In the genomic region with DNA sequence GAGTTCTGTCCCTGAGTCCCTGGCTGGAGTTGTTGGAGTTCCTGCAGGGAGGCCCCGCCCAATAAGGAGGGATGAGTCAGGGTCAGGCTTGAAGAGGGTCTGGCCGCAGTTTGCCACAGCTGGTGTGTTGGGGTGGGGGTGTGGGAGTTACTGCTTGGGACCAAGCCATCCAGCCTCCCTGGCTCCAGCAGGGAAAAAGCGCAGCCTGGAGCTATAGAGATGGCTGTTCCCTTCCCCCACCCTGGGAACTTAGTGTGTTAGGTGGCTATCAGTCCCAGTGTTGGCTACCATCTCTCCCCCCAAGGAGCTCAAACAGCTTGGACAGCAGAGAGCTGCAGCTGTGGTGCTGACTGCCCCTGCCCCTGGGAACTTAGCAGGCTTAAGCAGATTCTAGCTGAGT, we compare ENCODE assay signal across 1 cellular context.
TF ChIP-seq lines count a peak whose summit lies in the region.

No MANE protein-coding gene starts in this region.

TF ChIP-seq in GM12878, 131 proteins besides CTCF, POLR2A, EP300 and RAD21 (continued from another document):
- TF ChIP-seq, protein P1, sequence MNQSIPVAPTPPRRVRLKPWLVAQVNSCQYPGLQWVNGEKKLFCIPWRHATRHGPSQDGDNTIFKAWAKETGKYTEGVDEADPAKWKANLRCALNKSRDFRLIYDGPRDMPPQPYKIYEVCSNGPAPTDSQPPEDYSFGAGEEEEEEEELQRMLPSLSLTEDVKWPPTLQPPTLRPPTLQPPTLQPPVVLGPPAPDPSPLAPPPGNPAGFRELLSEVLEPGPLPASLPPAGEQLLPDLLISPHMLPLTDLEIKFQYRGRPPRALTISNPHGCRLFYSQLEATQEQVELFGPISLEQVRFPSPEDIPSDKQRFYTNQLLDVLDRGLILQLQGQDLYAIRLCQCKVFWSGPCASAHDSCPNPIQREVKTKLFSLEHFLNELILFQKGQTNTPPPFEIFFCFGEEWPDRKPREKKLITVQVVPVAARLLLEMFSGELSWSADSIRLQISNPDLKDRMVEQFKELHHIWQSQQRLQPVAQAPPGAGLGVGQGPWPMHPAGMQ (IDR thresholded peaks at IDR 0.05; ENCODE audit: borderline replicate concordance) = no peak
- TF ChIP-seq, protein P2, sequence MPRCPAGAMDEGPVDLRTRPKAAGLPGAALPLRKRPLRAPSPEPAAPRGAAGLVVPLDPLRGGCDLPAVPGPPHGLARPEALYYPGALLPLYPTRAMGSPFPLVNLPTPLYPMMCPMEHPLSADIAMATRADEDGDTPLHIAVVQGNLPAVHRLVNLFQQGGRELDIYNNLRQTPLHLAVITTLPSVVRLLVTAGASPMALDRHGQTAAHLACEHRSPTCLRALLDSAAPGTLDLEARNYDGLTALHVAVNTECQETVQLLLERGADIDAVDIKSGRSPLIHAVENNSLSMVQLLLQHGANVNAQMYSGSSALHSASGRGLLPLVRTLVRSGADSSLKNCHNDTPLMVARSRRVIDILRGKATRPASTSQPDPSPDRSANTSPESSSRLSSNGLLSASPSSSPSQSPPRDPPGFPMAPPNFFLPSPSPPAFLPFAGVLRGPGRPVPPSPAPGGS (IDR thresholded peaks at IDR 0.05; ENCODE audit: borderline replicate concordance, insufficient read depth, low read depth, low read length, poor library complexity, severe bottlenecking) = no peak
- TF ChIP-seq, protein P3, sequence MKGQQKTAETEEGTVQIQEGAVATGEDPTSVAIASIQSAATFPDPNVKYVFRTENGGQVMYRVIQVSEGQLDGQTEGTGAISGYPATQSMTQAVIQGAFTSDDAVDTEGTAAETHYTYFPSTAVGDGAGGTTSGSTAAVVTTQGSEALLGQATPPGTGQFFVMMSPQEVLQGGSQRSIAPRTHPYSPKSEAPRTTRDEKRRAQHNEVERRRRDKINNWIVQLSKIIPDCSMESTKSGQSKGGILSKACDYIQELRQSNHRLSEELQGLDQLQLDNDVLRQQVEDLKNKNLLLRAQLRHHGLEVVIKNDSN (IDR thresholded peaks at IDR 0.05; ENCODE audit: borderline replicate concordance, extremely low read length, insufficient read depth, low read depth, low read length) = no peak
- TF ChIP-seq, protein P4, sequence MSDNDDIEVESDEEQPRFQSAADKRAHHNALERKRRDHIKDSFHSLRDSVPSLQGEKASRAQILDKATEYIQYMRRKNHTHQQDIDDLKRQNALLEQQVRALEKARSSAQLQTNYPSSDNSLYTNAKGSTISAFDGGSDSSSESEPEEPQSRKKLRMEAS (IDR thresholded peaks at IDR 0.05; ENCODE audit: low read depth, low read length) = no peak
- TF ChIP-seq SIX5 (IDR thresholded peaks at IDR 0.05; ENCODE audit: low read depth, low read length, severe bottlenecking) (no peak), SIN3A (IDR thresholded peaks at IDR 0.05; ENCODE audit: low read depth, low read length) (no peak), STAT3 (IDR thresholded peaks at IDR 0.05; ENCODE audit: low read depth, low read length) (no peak)
